20 cellular contexts compared by ENCODE assay signal in genomic region chr1:200906491-200906890, GRCh38. TPM values are rescaled to one million over a fixed set of nuclear protein-coding genes. Genes with fewer than 3 reads are reported as not detected.
"Had no signal": no experiment of that assay in that cellular context is flagged by ENCODE, and none has a peak within 500 bp of the region (broad histone marks: within the 10 kb centered on the region; RNA-seq: fewer than 3 reads in every experiment).

No MANE protein-coding gene starts in this region.

- H3K4me1 ChIP-seq: pancreas, psoas muscle had no signal

- H3K9me3 ChIP-seq: pancreas, psoas muscle, thoracic aorta had no signal

- ATAC-seq: left ventricle myocardium superior, pancreas, psoas muscle, right cardiac atrium had no signal

- H3K27me3 ChIP-seq: pancreas had no signal

- H3K27ac ChIP-seq: pancreas, psoas muscle, thoracic aorta, WERI-Rb-1 had no signal

- H3K36me3 ChIP-seq: thoracic aorta had no signal

- H3K4me3 ChIP-seq: pancreas, psoas muscle, thoracic aorta had no signal

- DNase-seq: activated CD4-positive, CD25-positive, alpha-beta regulatory T cell treated with anti-CD3 and anti-CD28 coated beads, Interleukin-2, amount 50 U/mL, for 72 hours; activated T-cell treated with anti-CD3 and anti-CD28 coated beads, Interleukin-2, amount 50 U/mL, for 1 hour; effector CD4-positive, alpha-beta T cell; erythroblast; foreskin melanocyte; hypothalamus; left ventricle myocardium superior; midbrain; pancreas; psoas muscle; right cardiac atrium; WERI-Rb-1 had no signal

RNA-seq across cellular contexts. Expression of gene INAVA, which starts 11.8 kb away (rescaled TPM):
- total RNA-seq: psoas muscle, right cardiac atrium had no signal
- polyA plus RNA-seq: right cardiac atrium had no signal

RNA-seq across cellular contexts. Expression of gene GPR25, which starts 33.7 kb away (rescaled TPM):
- total RNA-seq: activated naive CD4-positive, alpha-beta T cell treated with anti-CD3 and anti-CD28 coated beads, Interleukin-2, amount 50 U/mL, for 72 hours; aorta; cardiac septum; chondrocyte; left ventricle myocardium superior; mammary epithelial cell; myocyte; psoas muscle; right cardiac atrium; thoracic aorta; ureter had no signal
- polyA plus RNA-seq: aorta, mammary epithelial cell, pancreas, psoas muscle, right cardiac atrium had no signal
